Comparison of ENCODE assay signal across 9 cellular contexts in genomic region chr1:229452956-229453801, GRCh38. TPM values are rescaled to one million over a fixed set of nuclear protein-coding genes. Genes with fewer than 3 reads are reported as not detected.
DNase-seq lines count a peak whose midpoint lies in the region; ATAC-seq, FAIRE-seq and TF ChIP-seq lines count a peak whose summit lies in the region.
"Had no signal": no experiment of that assay in that cellular context is flagged by ENCODE, and none has a peak within 500 bp of the region (broad histone marks: within the 10 kb centered on the region; RNA-seq: fewer than 3 reads in every experiment).

No MANE protein-coding gene starts in this region.

- H3K27ac Mint-ChIP-seq in endodermal cell = no peak overlapping the region

- H3K4me1 ChIP-seq in endodermal cell (ENCODE audit: control insufficient read depth, insufficient read depth, low read length) (no peaks in the 10 kb centered on the region), small intestine (ENCODE audit: control insufficient read depth in 2 of 2, insufficient read depth in 1 of 2, low read depth in 1 of 2, low read length in 1 of 2) (no peaks in the 10 kb centered on the region), mucosa of descending colon (ENCODE audit: low read depth) (no peaks in the 10 kb centered on the region)

- no peaks in the 10 kb centered on the region for H3K27me3 ChIP-seq in endodermal cell (ENCODE audit: control insufficient read depth, insufficient read depth, low read length, poor library complexity, severe bottlenecking)
- no peaks in the 10 kb centered on the region for H3K27me3 ChIP-seq in small intestine (ENCODE audit: control insufficient read depth in 2 of 2, insufficient read depth in 2 of 2, low read length in 2 of 2)

- TF ChIP-seq CTCF in endodermal cell (conservative IDR thresholded peaks at IDR 0.05) (peak; percentile 81), mucosa of descending colon (IDR thresholded peaks at IDR 0.05) (no peak)

- H3K4me3 ChIP-seq in endodermal cell (ENCODE audit: low read length) (no peak overlapping the region), small intestine (ENCODE audit: low read depth in 1 of 2, low read length in 2 of 2) (no peak overlapping the region), mucosa of descending colon (no peak overlapping the region)

- no peaks in the 10 kb centered on the region for H3K27me3 Mint-ChIP-seq in endodermal cell (ENCODE audit: insufficient read depth)

- H3K27ac ChIP-seq in endodermal cell (ENCODE audit: low read depth, low read length) (no peak overlapping the region), small intestine (ENCODE audit: low read depth in 1 of 2, low read length in 1 of 2) (no peak overlapping the region)

- WGBS in endodermal cell (ENCODE audit: insufficient coverage in 1 of 2, insufficient read length in 1 of 2), 2 experiments = 95 to 98% methylated on average over 3 to 5 of the region's 5 CpGs
- WGBS in small intestine, 3 donors = 73 to 79% (median 74%) methylated on average over 5 of the region's 5 CpGs

- peak; percentile 68 for DNase-seq in NCI-H82 (lab: John Stamatoyannopoulos, UW)
- DNase-seq in NCI-H82 treated with DMSO at 0.1 percent for 48 hours (lab: John Stamatoyannopoulos, UW; ENCODE audit: unreplicated experiment) = no peak
- peak; percentile 55 for DNase-seq in NCI-H2227 (lab: John Stamatoyannopoulos, UW; ENCODE audit: unreplicated experiment)
- DNase-seq in endodermal cell = no peak
- peak; percentile 20 for DNase-seq in small intestine
- no peak for DNase-seq in HuH-7.5 (ENCODE audit: low spot score)
- no peak for DNase-seq in mucosa of descending colon

- peaks cover 48% of the 10 kb centered on the region for H3K36me3 Mint-ChIP-seq in endodermal cell (ENCODE audit: low read depth)

- H3K9ac ChIP-seq in endodermal cell (ENCODE audit: extremely low read depth, low read length, poor library complexity, severe bottlenecking) = no peak overlapping the region

- intact Hi-C loops in mucosa of descending colon (cut with DNase I, micrococcal nuclease) = loop anchor here in 1 of 2 donors (10.0 kb wide), 1 partner anchor 198 kb away; no protein-coding TSS in a partner anchor

- FAIRE-seq in small intestine (lab: Jason Lieb, UNC) = no peak

- H3K36me3 ChIP-seq in endodermal cell (ENCODE audit: control insufficient read depth, insufficient read depth, low read length) (peaks cover 76% of the 10 kb centered on the region), small intestine (ENCODE audit: control insufficient read depth in 2 of 2, insufficient read depth in 2 of 2, low read length in 2 of 2) (peaks cover 0 to 6% of the 10 kb centered on the region in 2 donors), mucosa of descending colon (ENCODE audit: low read depth) (no peaks in the 10 kb centered on the region)

- H3K4me3 Mint-ChIP-seq in endodermal cell = no peak overlapping the region

- ATAC-seq in HG03045 (IDR thresholded peaks at IDR 0.05; ENCODE audit: unreplicated experiment) = no peak
- ATAC-seq in mucosa of descending colon = no peak

- H3K9me3 ChIP-seq in endodermal cell (ENCODE audit: control insufficient read depth, low read length) (no peaks in the 10 kb centered on the region), small intestine (ENCODE audit: control insufficient read depth, low read depth) (no peaks in the 10 kb centered on the region), mucosa of descending colon (no peaks in the 10 kb centered on the region)

- H3K9me3 Mint-ChIP-seq in endodermal cell = no peaks in the 10 kb centered on the region

- H3K4me1 Mint-ChIP-seq in endodermal cell = no peaks in the 10 kb centered on the region

RNA-seq across cellular contexts. Expression of gene ACTA1, which starts 19.3 kb away (rescaled TPM):
- 10 to 100 TPM in 1 of 2 donors, 1 to 10 TPM in 1; 8.2 to 17.3 TPM for total RNA-seq in endodermal cell
- polyA plus RNA-seq in endodermal cell (2013, experiment 1 of 2) = 19.8 TPM
- 19.5 TPM for polyA plus RNA-seq in endodermal cell (2013, experiment 2 of 2)
- polyA plus RNA-seq in small intestine = 10 to 100 TPM in 2 of 3 donors, under 1 TPM in 1; 0.33 to 37.3 (median 25.7) TPM
- total RNA-seq in mucosa of descending colon = 1 to 10 TPM in 2 of 3 donors, not detected in 1; 2.8 to 4.1 TPM
- total RNA-seq: T-helper 2 cell treated with Interferon-gamma antibody and Interleukin-4, amounts not matched to agents 100 ng/mL and 5 ng/mL, for 36 hours had no signal

RNA-seq across cellular contexts. Expression of gene NUP133, which starts 55.0 kb away (rescaled TPM):
- total RNA-seq in endodermal cell = 10 to 100 TPM; 67.8 to 68.4 TPM
- 47.6 TPM for polyA plus RNA-seq in endodermal cell (2013, experiment 1 of 2)
- polyA plus RNA-seq in endodermal cell (2013, experiment 2 of 2) = 45.9 TPM
- 10 to 100 TPM in 1 of 3 donors, 1 to 10 TPM in 2; 7.4 to 14.0 (median 9.5) TPM for polyA plus RNA-seq in small intestine
- total RNA-seq in mucosa of descending colon = 10 to 100 TPM; 24.5 to 29.4 (median 26.7) TPM

Comparison
In these comparisons a context has a peak if more than half of its experiments do, and no peak if none do; other contexts are left out.
1. DNase-seq: peak in NCI-H82 (single experiment), NCI-H2227 (single experiment) and small intestine (single experiment); none in NCI-H82 treated with DMSO at 0.1 percent for 48 hours (single experiment), endodermal cell (single experiment), HuH-7.5 (single experiment) and mucosa of descending colon (0 of 3).